ENCODE assay signal across 7 cellular contexts in the genomic region with DNA sequence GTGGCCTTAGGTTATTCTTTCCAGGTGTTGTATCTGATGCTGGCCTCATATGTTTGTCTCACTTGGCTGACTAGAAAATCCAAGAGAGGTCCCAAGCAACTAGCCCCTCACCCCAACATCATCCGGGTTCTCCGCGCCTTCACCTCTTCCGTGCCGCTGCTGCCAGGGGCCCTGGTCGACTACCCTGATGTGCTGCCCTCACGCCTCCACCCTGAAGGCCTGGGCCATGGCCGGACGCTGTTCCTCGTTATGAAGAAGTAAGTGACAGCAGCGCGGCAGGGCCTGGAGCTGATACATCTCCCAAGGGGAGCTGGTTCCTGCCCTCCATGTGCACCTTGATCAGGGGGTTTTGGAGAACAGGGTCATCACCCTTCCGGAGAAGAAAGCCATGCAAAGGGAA.
"Had no signal": no experiment of that assay in that cellular context is flagged by ENCODE, and none has a peak within 500 bp of the region (broad histone marks: within the 10 kb centered on the region; RNA-seq: fewer than 3 reads in every experiment).

No MANE protein-coding gene starts in this region.

- H3K9ac ChIP-seq: KMS-11 had no signal

- H3K27ac ChIP-seq: HL-60, KMS-11 had no signal

- FAIRE-seq: HepG2, HTR-8/SVneo had no signal

- DNase-seq: IMR-90, KBM-7, KG1 had no signal

- H3K4me2 ChIP-seq: KMS-11 had no signal

- ATAC-seq: HepG2 had no signal
